In the genomic region with DNA sequence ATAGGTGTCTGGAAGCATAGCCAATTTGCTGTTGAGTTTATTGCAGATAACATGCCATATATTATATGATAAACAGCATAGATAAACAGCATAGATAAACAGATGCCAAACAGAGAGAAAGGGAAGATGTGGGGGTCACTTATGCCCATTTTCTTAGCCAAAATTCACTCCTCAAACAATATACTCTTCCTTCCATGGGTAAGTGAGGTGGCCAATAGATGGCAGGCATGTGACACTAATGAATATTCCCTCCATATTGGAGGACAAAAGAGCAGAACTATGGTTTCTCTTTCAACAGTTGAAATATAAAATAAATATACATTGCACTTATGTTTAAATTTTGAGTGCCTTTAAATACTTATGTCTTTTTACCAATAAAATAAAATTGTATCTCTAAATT, we compare ENCODE assay signal across 10 cellular contexts.
DNase-seq lines count a peak whose midpoint lies in the region; ATAC-seq and TF ChIP-seq lines count a peak whose summit lies in the region.
"Had no signal": no experiment of that assay in that cellular context is flagged by ENCODE, and none has a peak within 500 bp of the region (broad histone marks: within the 10 kb centered on the region; RNA-seq: fewer than 3 reads in every experiment).

No MANE protein-coding gene starts in this region.

- H3K36me3 ChIP-seq in breast epithelium (no peaks in the 10 kb centered on the region), upper lobe of right lung (no peaks in the 10 kb centered on the region)
- H3K36me3 ChIP-seq: BLaER1 had no signal

- no peak overlapping the region for H3K27ac ChIP-seq in breast epithelium
- H3K27ac ChIP-seq in upper lobe of right lung, result no peak overlapping the region
- H3K27ac ChIP-seq: BLaER1 had no signal

- TF ChIP-seq POLR2A in breast epithelium (IDR thresholded peaks at IDR 0.05), result no peak
- no peak for TF ChIP-seq POLR2A in lower leg skin (IDR thresholded peaks at IDR 0.05)

- peak; percentile 50 for TF ChIP-seq CTCF in MCF 10A (IDR thresholded peaks at IDR 0.05; ENCODE audit: unreplicated experiment)
- no peak for TF ChIP-seq CTCF in breast epithelium (IDR thresholded peaks at IDR 0.05)
- peak; percentile 43 for TF ChIP-seq CTCF in fibroblast of pulmonary artery (IDR thresholded peaks at IDR 0.05; ENCODE audit: low read length, missing control alignments)
- peak; percentile 25 for TF ChIP-seq CTCF in upper lobe of right lung (IDR thresholded peaks at IDR 0.05)
- TF ChIP-seq CTCF in lower leg skin (IDR thresholded peaks at IDR 0.05), result no peak

- no peak overlapping the region for H3K4me3 Mint-ChIP-seq in MCF 10A (ENCODE audit: unreplicated experiment)

- POLR2A ChIA-PET in MCF 10A (lab: Yijun Ruan, JAX), result no interaction called here

- DNase-seq in MCF 10A (ENCODE audit: unreplicated experiment) (peak; percentile 61), breast epithelium (ENCODE audit: low spot score in 2 of 2) (no peak), NCI-H748 (lab: John Stamatoyannopoulos, UW; ENCODE audit: unreplicated experiment) (peak; percentile 0), fibroblast of pulmonary artery (ENCODE audit: low read depth) (peak; percentile 42), upper lobe of right lung (no peak), lower leg skin (ENCODE audit: low spot score in 2 of 2) (no peak), activated gamma-delta T cell treated with Interleukin-2 at 50 U/mL for 16 hours (no peak), AG08396 (ENCODE audit: low spot score) (no peak)
- DNase-seq: NCI-H1694 treated with DMSO at 0.1 percent for 48 hours had no signal

- no peaks in the 10 kb centered on the region for H3K27me3 ChIP-seq in breast epithelium
- no peaks in the 10 kb centered on the region for H3K27me3 ChIP-seq in upper lobe of right lung
- H3K27me3 ChIP-seq: BLaER1 had no signal

- CTCF ChIA-PET in MCF 10A (lab: Yijun Ruan, JAX), result no interaction called here

- no peaks in the 10 kb centered on the region for H3K9me3 ChIP-seq in breast epithelium
- no peaks in the 10 kb centered on the region for H3K9me3 ChIP-seq in upper lobe of right lung
- H3K9me3 ChIP-seq: BLaER1 had no signal

- intact Hi-C loops in MCF 10A (cut with micrococcal nuclease), result loop anchor here (5.0 to 10.0 kb wide), 5 partner anchors 241 to 1893 kb away; no protein-coding TSS in a partner anchor
- intact Hi-C loops in breast epithelium (cut with DNase I; ENCODE audit: low total_unique reads), result no loop called here
- intact Hi-C loops in upper lobe of right lung (cut with DNase I), result no loop called here
- intact Hi-C loops in lower leg skin (cut with DNase I; ENCODE audit: low total_unique reads), result no loop called here

- H3K27me3 Mint-ChIP-seq in MCF 10A (ENCODE audit: insufficient read depth, unreplicated experiment), result no peaks in the 10 kb centered on the region

- no TSS peak for BruUV-seq in MCF 10A (replicated peaks; lab: Mats Ljungman, UMichigan)

- no peak for ATAC-seq in upper lobe of right lung

- no peak overlapping the region for H3K27ac Mint-ChIP-seq in MCF 10A (ENCODE audit: low read depth, unreplicated experiment)

- H3K4me1 Mint-ChIP-seq in MCF 10A (ENCODE audit: insufficient read depth, unreplicated experiment), result peaks cover 5% of the 10 kb centered on the region

- H3K4me1 ChIP-seq in breast epithelium (no peaks in the 10 kb centered on the region), upper lobe of right lung (no peaks in the 10 kb centered on the region)
- H3K4me1 ChIP-seq: BLaER1 had no signal

- no peaks in the 10 kb centered on the region for H3K36me3 Mint-ChIP-seq in MCF 10A (ENCODE audit: insufficient read depth, unreplicated experiment)

- H3K4me3 ChIP-seq in breast epithelium, result no peak overlapping the region
- no peak overlapping the region for H3K4me3 ChIP-seq in fibroblast of pulmonary artery (replicated peaks; ENCODE audit: low read depth, low read length)
- H3K4me3 ChIP-seq in upper lobe of right lung, result no peak overlapping the region
- H3K4me3 ChIP-seq in lower leg skin (ENCODE audit: low read depth, poor library complexity, severe bottlenecking), result no peak overlapping the region
- H3K4me3 ChIP-seq: BLaER1 had no signal

- H3K9me3 Mint-ChIP-seq in MCF 10A (ENCODE audit: unreplicated experiment), result peaks cover 8% of the 10 kb centered on the region

Comparison
In these comparisons a context has a peak if more than half of its experiments do, and no peak if none do; other contexts are left out.
1. DNase-seq: peak in MCF 10A (single experiment), NCI-H748 (single experiment) and fibroblast of pulmonary artery (single experiment); none in breast epithelium (0 of 2), upper lobe of right lung (single experiment), lower leg skin (0 of 2), activated gamma-delta T cell treated with Interleukin-2 at 50 U/mL for 16 hours (single experiment) and AG08396 (single experiment).
2. CTCF ChIP-seq: peak in MCF 10A (single experiment), fibroblast of pulmonary artery (single experiment) and upper lobe of right lung (single experiment); none in breast epithelium (0 of 3) and lower leg skin (0 of 3).